Comparison of ENCODE assay signal across 7 cellular contexts in genomic region chr7:6992183-6992582, GRCh38.
DNase-seq lines count a peak whose midpoint lies in the region; ATAC-seq, FAIRE-seq and TF ChIP-seq lines count a peak whose summit lies in the region.
"Not testable (repeated sequence)": the region's sequence is repeated elsewhere in the genome, so short reads cannot be mapped to it uniquely, and the experiment has no call there.

No MANE protein-coding gene starts in this region.

- H2AK5ac ChIP-seq in H1 (ENCODE audit: low read depth, low read length), result not testable (repeated sequence)

- not testable (repeated sequence) for H3K23me2 ChIP-seq in H1 (ENCODE audit: low read depth, low read length)

- POLR2A ChIA-PET in CD4-positive, alpha-beta memory T cell (lab: Charles Lee; ENCODE audit: partially characterized antibody), result interaction anchor here (0.8 to 2.3 kb wide), 2 partner anchors 48 to 49 kb away, joined by 4 to 12 read pairs; no protein-coding TSS in a partner anchor
- POLR2A ChIA-PET in H1 (lab: Charles Lee; ENCODE audit: partially characterized antibody); naive thymus-derived CD8-positive, alpha-beta T cell (lab: Charles Lee): not testable (repeated sequence)

- H3K79me2 ChIP-seq in H1 (ENCODE audit: control insufficient read depth in 1 of 2, insufficient read depth in 2 of 2, low read length in 2 of 2); hepatocyte: not testable (repeated sequence)

- H3K18ac ChIP-seq in H1 (ENCODE audit: extremely low read depth, low read length), result not testable (repeated sequence)

- H3K79me1 ChIP-seq in H1 (ENCODE audit: low read depth, low read length), result not testable (repeated sequence)

- H3K9me3 ChIP-seq in CD4-positive, alpha-beta memory T cell (ENCODE audit: control insufficient read depth in 1 of 2, low read length in 2 of 2); H1 (ENCODE audit: insufficient read depth in 2 of 2, low read depth in 1 of 2, low read length in 1 of 2); hepatocyte (ENCODE audit: low read depth); small intestine (ENCODE audit: control insufficient read depth, low read depth): not testable (repeated sequence)

- H3K27ac ChIP-seq in CD4-positive, alpha-beta memory T cell (ENCODE audit: low read depth, low read length); H1 (ENCODE audit: low read depth, low read length); small intestine (ENCODE audit: low read depth in 1 of 2, low read length in 1 of 2): not testable (repeated sequence)
- H3K27ac ChIP-seq in hepatocyte, result peak overlapping the region; percentile 96

- H3K4me1 ChIP-seq in CD4-positive, alpha-beta memory T cell (ENCODE audit: insufficient read depth, low read length); H1 (replicated peaks in 1 of 4; ENCODE audit: control insufficient read depth in 3 of 4, insufficient read depth in 4 of 4, low read length in 3 of 4); small intestine (ENCODE audit: control insufficient read depth in 2 of 2, insufficient read depth in 1 of 2, low read depth in 1 of 2, low read length in 1 of 2): not testable (repeated sequence)
- H3K4me1 ChIP-seq in hepatocyte (ENCODE audit: insufficient read depth), result peaks cover 13% of the 10 kb centered on the region

- not testable (repeated sequence) for DNase-seq in CD4-positive, alpha-beta memory T cell; H1 (ENCODE audit: low read depth in 1 of 2, low spot score in 2 of 2); hepatocyte (ENCODE audit: low spot score); naive thymus-derived CD8-positive, alpha-beta T cell
- peak; percentile 4 for DNase-seq in HT-29 (ENCODE audit: low spot score)
- peak; percentile 66 for DNase-seq in small intestine

- not testable (repeated sequence) for H2BK12ac ChIP-seq in H1 (ENCODE audit: low read depth, low read length)

- not testable (repeated sequence) for H4K20me1 ChIP-seq in H1 (replicated peaks in 1 of 2; ENCODE audit: control insufficient read depth in 1 of 2, insufficient read depth in 2 of 2, low read length in 2 of 2); hepatocyte (ENCODE audit: insufficient read depth, poor library complexity, severe bottlenecking)

- H3K23ac ChIP-seq in H1 (ENCODE audit: insufficient read length), result not testable (repeated sequence)

- not testable (repeated sequence) for H3K4me3 Mint-ChIP-seq in CD4-positive, alpha-beta memory T cell; activated T-helper 17 cell treated with anti-CD3 and anti-CD28 coated beads, Interleukin-2, amount 50 U/mL, for 72 hours; naive thymus-derived CD8-positive, alpha-beta T cell

- not testable (repeated sequence) for H3K27me3 Mint-ChIP-seq in CD4-positive, alpha-beta memory T cell; activated T-helper 17 cell treated with anti-CD3 and anti-CD28 coated beads, Interleukin-2, amount 50 U/mL, for 72 hours; naive thymus-derived CD8-positive, alpha-beta T cell

- H3K4me3 ChIP-seq in CD4-positive, alpha-beta memory T cell (ENCODE audit: low read length in 2 of 2); H1 (ENCODE audit: extremely low read depth in 1 of 4, insufficient read depth in 2 of 4, low read depth in 3 of 4, low read length in 4 of 4); hepatocyte: not testable (repeated sequence)
- H3K4me3 ChIP-seq in small intestine (ENCODE audit: low read depth in 1 of 2, low read length in 2 of 2), result peak overlapping the region in 1 of 2 donors; percentile 35

- not testable (repeated sequence) for H4K8ac ChIP-seq in H1 (ENCODE audit: extremely low read depth, insufficient read depth, low read length)

- H3K14ac ChIP-seq in H1 (ENCODE audit: insufficient read length), result not testable (repeated sequence)

- H3K36me3 ChIP-seq in CD4-positive, alpha-beta memory T cell (ENCODE audit: insufficient read depth, low read length); H1 (ENCODE audit: control insufficient read depth in 2 of 4, insufficient read depth in 4 of 4, low read length in 3 of 4); hepatocyte (replicated peaks; ENCODE audit: insufficient read depth, low read depth); small intestine (ENCODE audit: control insufficient read depth in 2 of 2, insufficient read depth in 2 of 2, low read length in 2 of 2): not testable (repeated sequence)

- H3K4me2 ChIP-seq in H1 (ENCODE audit: insufficient read depth in 1 of 2, low read depth in 2 of 2, low read length in 2 of 2), result not testable (repeated sequence)
- H3K4me2 ChIP-seq in hepatocyte, result peak overlapping the region; percentile 65

- peak overlapping the region in 5 of 7 donors; percentile 45 to 99 (median 97) for H3K27ac Mint-ChIP-seq in CD4-positive, alpha-beta memory T cell
- peak overlapping the region; percentile 97 for H3K27ac Mint-ChIP-seq in activated T-helper 17 cell treated with anti-CD3 and anti-CD28 coated beads, Interleukin-2, amount 50 U/mL, for 72 hours
- peak overlapping the region in 7 of 10 donors; percentile 17 to 98 (median 73) for H3K27ac Mint-ChIP-seq in naive thymus-derived CD8-positive, alpha-beta T cell

- TF ChIP-seq RAD21 in H1 (IDR thresholded peaks at IDR 0.05 in 1 of 2, conservative IDR thresholded peaks at IDR 0.05 in 1 of 2; ENCODE audit: low read depth in 2 of 2, low read length in 2 of 2), result peak; percentile 27 to 41

- TF ChIP-seq POLR2A in H1 (IDR thresholded peaks at IDR 0.05; ENCODE audit: control extremely low read depth in 1 of 2, low read depth in 2 of 2, low read length in 2 of 2), result not testable (repeated sequence)

- H2AFZ ChIP-seq in H1 (ENCODE audit: low read length); hepatocyte: not testable (repeated sequence)

- H2BK20ac ChIP-seq in H1 (ENCODE audit: low read length), result not testable (repeated sequence)

- H3K4ac ChIP-seq in H1 (replicated peaks; ENCODE audit: insufficient read length, low read depth, low read length), result not testable (repeated sequence)

- peaks cover 11 to 18% (median 14%) of the 10 kb centered on the region in 4 donors for H3K4me1 Mint-ChIP-seq in CD4-positive, alpha-beta memory T cell
- H3K4me1 Mint-ChIP-seq in activated T-helper 17 cell treated with anti-CD3 and anti-CD28 coated beads, Interleukin-2, amount 50 U/mL, for 72 hours, result peaks cover 13% of the 10 kb centered on the region
- peaks cover 7 to 15% (median 14%) of the 10 kb centered on the region in 4 donors for H3K4me1 Mint-ChIP-seq in naive thymus-derived CD8-positive, alpha-beta T cell

- not testable (repeated sequence) for H4K91ac ChIP-seq in H1 (replicated peaks; ENCODE audit: insufficient read length, low read length)

- CTCF ChIA-PET in CD4-positive, alpha-beta memory T cell (lab: Charles Lee; ENCODE audit: partially characterized antibody), result not testable (repeated sequence)
- CTCF ChIA-PET in H1 (lab: Charles Lee; ENCODE audit: partially characterized antibody), result interaction anchor here (1.4 kb wide), 1 partner anchor 108 kb away, joined by 4 read pairs; no protein-coding TSS in a partner anchor

- not testable (repeated sequence) for H4K5ac ChIP-seq in H1 (ENCODE audit: insufficient read length, low read depth, low read length)

- not testable (repeated sequence) for H3K9ac ChIP-seq in H1 (replicated peaks in 1 of 4; ENCODE audit: extremely low read depth in 1 of 4, low read depth in 3 of 4, low read length in 3 of 4)

- not testable (repeated sequence) for ATAC-seq in activated T-helper 17 cell treated with anti-CD3 and anti-CD28 coated beads, Interleukin-2, amount 50 U/mL, for 72 hours (replicated peaks); naive thymus-derived CD8-positive, alpha-beta T cell

- H3K36me3 Mint-ChIP-seq in CD4-positive, alpha-beta memory T cell; activated T-helper 17 cell treated with anti-CD3 and anti-CD28 coated beads, Interleukin-2, amount 50 U/mL, for 72 hours (ENCODE audit: low read depth); naive thymus-derived CD8-positive, alpha-beta T cell: not testable (repeated sequence)

- not testable (repeated sequence) for H3K56ac ChIP-seq in H1 (replicated peaks; ENCODE audit: insufficient read length, low read depth, low read length)

- H2BK15ac ChIP-seq in H1 (ENCODE audit: low read length), result not testable (repeated sequence)

- not testable (repeated sequence) for H3K9me3 Mint-ChIP-seq in CD4-positive, alpha-beta memory T cell; activated T-helper 17 cell treated with anti-CD3 and anti-CD28 coated beads, Interleukin-2, amount 50 U/mL, for 72 hours; naive thymus-derived CD8-positive, alpha-beta T cell

- not testable (repeated sequence) for H3K9me2 ChIP-seq in hepatocyte (replicated peaks; ENCODE audit: insufficient read depth)

- H3K27me3 ChIP-seq in CD4-positive, alpha-beta memory T cell (ENCODE audit: insufficient read depth, low read length); H1 (replicated peaks in 1 of 4; ENCODE audit: control insufficient read depth in 3 of 4, extremely low read depth in 1 of 4, insufficient read depth in 3 of 4, low read length in 3 of 4); hepatocyte; small intestine (ENCODE audit: control insufficient read depth in 2 of 2, insufficient read depth in 2 of 2, low read length in 2 of 2): not testable (repeated sequence)

- intact Hi-C loops in CD4-positive, alpha-beta memory T cell (cut with micrococcal nuclease), result not testable (repeated sequence)

- FAIRE-seq in H1 (lab: Jason Lieb, UNC); small intestine (lab: Jason Lieb, UNC): not testable (repeated sequence)

- H2BK120ac ChIP-seq in H1 (replicated peaks; ENCODE audit: low read depth, low read length), result not testable (repeated sequence)

- not testable (repeated sequence) for TF ChIP-seq EP300 in H1 (IDR thresholded peaks at IDR 0.05; ENCODE audit: borderline replicate concordance in 1 of 2, low read depth in 2 of 2, low read length in 2 of 2)

- not testable (repeated sequence) for H2BK5ac ChIP-seq in H1 (ENCODE audit: low read depth, low read length)

- 86% methylated on average over 11 of the region's 11 CpGs; no CpG with 5 or more reads in 1 of the 2 experiments for WGBS in H1 (ENCODE audit: extremely low coverage in 1 of 2, insufficient coverage in 1 of 2, insufficient read length in 1 of 2, insufficient replicate concordance in 2 of 2, low coverage in 1 of 2, low lambda C conversion rate in 2 of 2, missing lambda C conversion rate in 1 of 2), 2 experiments
- 53% methylated on average over 11 of the region's 11 CpGs for WGBS in hepatocyte (ENCODE audit: low lambda C conversion rate, missing lambda C conversion rate)
- 14 to 49% (median 30%) methylated on average over 11 of the region's 11 CpGs for WGBS in small intestine, 3 donors

- TF ChIP-seq CTCF in H1 (IDR thresholded peaks at IDR 0.05; ENCODE audit: control extremely low read depth in 1 of 3, insufficient read depth in 1 of 3, low read depth in 1 of 3, low read length in 3 of 3), result peak in 1 of 3 experiments; percentile 6; a peak in 2 of 4 replicates
- TF ChIP-seq CTCF in hepatocyte (IDR thresholded peaks at IDR 0.05; ENCODE audit: poor library complexity), result peak; percentile 6
